Comparison of ENCODE assay signal across 31 cellular contexts in genomic region chr12:94062194-94062593, GRCh38.
"Had no signal": no experiment of that assay in that cellular context is flagged by ENCODE, and none has a peak within 500 bp of the region (broad histone marks: within the 10 kb centered on the region; RNA-seq: fewer than 3 reads in every experiment).

No MANE protein-coding gene starts in this region.

- H3K27me3 ChIP-seq: adrenal gland, body of pancreas, brain microvascular endothelial cell, breast epithelium had no signal

- ATAC-seq: activated CD8-positive, alpha-beta T cell treated with anti-CD3 and anti-CD28 coated beads for 36 hours; activated naive CD4-positive, alpha-beta T cell treated with anti-CD3 and anti-CD28 coated beads, Interleukin-2, amount 50 U/mL, for 72 hours; activated T-cell treated with anti-CD3 and anti-CD28 coated beads, Interleukin-2, amount 50 U/mL, for 4 hours; activated T-cell treated with anti-CD3 and anti-CD28 coated beads, Interleukin-2, amount 50 U/mL, for 72 hours; activated T-helper 17 cell treated with anti-CD3 and anti-CD28 coated beads, Interleukin-2, amount 50 U/mL, for 72 hours; body of pancreas had no signal

- H3K36me3 ChIP-seq: adrenal gland, brain microvascular endothelial cell, breast epithelium had no signal

- H3K4me1 ChIP-seq: body of pancreas had no signal

- H3K27ac ChIP-seq: adrenal gland, body of pancreas, brain microvascular endothelial cell, breast epithelium, VCaP had no signal

- H3K9me3 ChIP-seq: adrenal gland, body of pancreas, breast epithelium had no signal

- DNase-seq: activated B cell treated with CpG ODN at 0.5 μM for 24 hours; activated CD4-positive, alpha-beta memory T cell treated with anti-CD3 and anti-CD28 coated beads for 36 hours; activated CD4-positive, alpha-beta T cell treated with anti-CD3 and anti-CD28 coated beads for 4 hours; activated CD4-positive, alpha-beta T cell treated with anti-CD3 and anti-CD28 coated beads, Interleukin-2, amount 10 ng/mL, durations not matched to agents 24 days and 14 days; activated CD4-positive, alpha-beta T cell treated with anti-CD3 and anti-CD28 coated beads, Interleukin-2, amount 50 U/mL, for 1 hour; activated CD4-positive, alpha-beta T cell treated with anti-CD3 and anti-CD28 coated beads, Interleukin-2, amount 50 U/mL, for 4 hours; activated CD4-positive, CD25-positive, alpha-beta regulatory T cell treated with anti-CD3 and anti-CD28 coated beads, Interleukin-2, amount 50 U/mL, for 72 hours; activated CD8-positive, alpha-beta memory T cell treated with anti-CD3 and anti-CD28 coated beads, Interleukin-2, amount 50 U/mL, for 4 hours; activated CD8-positive, alpha-beta T cell treated with anti-CD3 and anti-CD28 coated beads for 36 hours; activated effector memory CD4-positive, alpha-beta T cell treated with anti-CD3 and anti-CD28 coated beads, Interleukin-2, amount 50 U/mL, for 16 hours; activated gamma-delta T cell treated with Interleukin-2 at 50 U/mL for 16 hours; activated naive CD4-positive, alpha-beta T cell; activated naive CD4-positive, alpha-beta T cell treated with anti-CD3 and anti-CD28 coated beads for 36 hours; activated naive CD4-positive, alpha-beta T cell treated with anti-CD3 and anti-CD28 coated beads, Interleukin-2, amount 50 U/mL, for 16 hours; activated naive CD8-positive, alpha-beta T cell treated with anti-CD3 and anti-CD28 coated beads for 36 hours; activated T-cell treated with anti-CD3 and anti-CD28 coated beads for 4 hours; activated T-cell treated with anti-CD3 and anti-CD28 coated beads, Interleukin-2, amount 50 U/mL, for 1 hour; activated T-cell treated with anti-CD3 and anti-CD28 coated beads, Interleukin-2, amount 50 U/mL, for 4 hours; activated T-cell treated with anti-CD3 and anti-CD28 coated beads, Interleukin-2, amount 50 U/mL, for 72 hours; adrenal gland; amniotic stem cell; aorta; body of pancreas; brain microvascular endothelial cell; central memory CD4-positive, alpha-beta T cell; T-helper 2 cell; T-helper 9 cell had no signal

- H3K4me3 ChIP-seq: adrenal gland, body of pancreas, breast epithelium had no signal
